Comparison of ENCODE assay signal across 1 cellular context in genomic region chr1:204191481-204191880, GRCh38.
TF ChIP-seq lines count a peak whose summit lies in the region.

No MANE protein-coding gene starts in this region.

TF ChIP-seq in IMR-90, 13 proteins besides CTCF, POLR2A, EP300 and RAD21:
- TF ChIP-seq CEBPB (IDR thresholded peaks at IDR 0.05; ENCODE audit: low read depth, low read length) = no peak
- TF ChIP-seq USF2 (IDR thresholded peaks at IDR 0.05; ENCODE audit: low read depth, low read length) = no peak
- no peak for TF ChIP-seq ELK1 (IDR thresholded peaks at IDR 0.05; ENCODE audit: borderline replicate concordance, low read depth, low read length)
- TF ChIP-seq BHLHE40 (IDR thresholded peaks at IDR 0.05; ENCODE audit: low read depth, low read length) = no peak
- no peak for TF ChIP-seq CHD1 (IDR thresholded peaks at IDR 0.05; ENCODE audit: low read depth, low read length)
- no peak for TF ChIP-seq MAFK (IDR thresholded peaks at IDR 0.05; ENCODE audit: low read depth, low read length)
- no peak for TF ChIP-seq MXI1 (IDR thresholded peaks at IDR 0.05; ENCODE audit: borderline replicate concordance, low read depth, low read length)
- TF ChIP-seq RFX5 (IDR thresholded peaks at IDR 0.05; ENCODE audit: low read depth, low read length) = no peak
- no peak for TF ChIP-seq FOS (IDR thresholded peaks at IDR 0.05; ENCODE audit: low read depth, low read length)
